ENCODE assay signal across 18 cellular contexts in genomic region chr10:121998462-121998861, GRCh38. TPM values are rescaled to one million over a fixed set of nuclear protein-coding genes. Genes with fewer than 3 reads are reported as not detected.
"Had no signal": no experiment of that assay in that cellular context is flagged by ENCODE, and none has a peak within 500 bp of the region (broad histone marks: within the 10 kb centered on the region; RNA-seq: fewer than 3 reads in every experiment).

No MANE protein-coding gene starts in this region.

- ATAC-seq: mucosa of descending colon; natural killer cell treated with Interleukin-12 subunit alpha and Interleukin-12 subunit beta and Interleukin-15 and Interleukin-18, amount 100 ng/mL, for 72 hours had no signal

- H3K4me3 ChIP-seq: lung, mucosa of descending colon, prostate gland, SJCRH30, stomach had no signal

- DNase-seq: activated CD4-positive, alpha-beta T cell treated with anti-CD3 and anti-CD28 coated beads, Interleukin-2, amount 10 ng/mL, durations not matched to agents 7 days and 5 days; activated CD4-positive, CD25-positive, alpha-beta regulatory T cell; activated naive CD4-positive, alpha-beta T cell treated with anti-CD3 and anti-CD28 coated beads, Interleukin-2, amount 50 U/mL, for 16 hours; activated T-cell treated with anti-CD3 and anti-CD28 coated beads for 4 hours; brain microvascular endothelial cell; hippocampal formation; mucosa of descending colon; nucleus accumbens; SJCRH30; stimulated activated CD4-positive, alpha-beta T cell treated with anti-CD3 and anti-CD28 coated beads, Interleukin-4, amount 100 ng/mL, for 4 hours; stomach; trophoblast cell had no signal

- H3K27ac ChIP-seq: brain microvascular endothelial cell, prostate gland, SJCRH30 had no signal

- H3K4me1 ChIP-seq: SJCRH30 had no signal

- H3K27me3 ChIP-seq: brain microvascular endothelial cell, SJCRH30, stomach had no signal

- H3K9me3 ChIP-seq: prostate gland had no signal

- H3K36me3 ChIP-seq: brain microvascular endothelial cell, prostate gland, SJCRH30 had no signal

RNA-seq across cellular contexts. Expression of gene TACC2, which starts 9.5 kb away (rescaled TPM):
- total RNA-seq: activated CD4-positive, alpha-beta T cell treated with anti-CD3 and anti-CD28 coated beads, Interleukin-2, amount 10 ng/mL, durations not matched to agents 7 days and 5 days; activated CD8-positive, alpha-beta memory T cell treated with anti-CD3 and anti-CD28 coated beads for 36 hours; activated T-helper 2 cell treated with anti-CD3 and anti-CD28 coated beads, Interferon-gamma antibody, Interleukin-2, Interleukin-4, amounts not matched to agents 10 μg/mL and 5 μg/mL and 100 μg/mL, durations not matched to agents 14 hours and 24 hours and 36 hours; natural killer cell treated with Interleukin-12 subunit alpha and Interleukin-12 subunit beta and Interleukin-15 and Interleukin-18, amount 100 ng/mL, for 72 hours; T-helper 2 cell treated with Interferon-gamma antibody and Interleukin-4, amounts not matched to agents 100 ng/mL and 5 ng/mL, for 36 hours had no signal
